In the genomic region with DNA sequence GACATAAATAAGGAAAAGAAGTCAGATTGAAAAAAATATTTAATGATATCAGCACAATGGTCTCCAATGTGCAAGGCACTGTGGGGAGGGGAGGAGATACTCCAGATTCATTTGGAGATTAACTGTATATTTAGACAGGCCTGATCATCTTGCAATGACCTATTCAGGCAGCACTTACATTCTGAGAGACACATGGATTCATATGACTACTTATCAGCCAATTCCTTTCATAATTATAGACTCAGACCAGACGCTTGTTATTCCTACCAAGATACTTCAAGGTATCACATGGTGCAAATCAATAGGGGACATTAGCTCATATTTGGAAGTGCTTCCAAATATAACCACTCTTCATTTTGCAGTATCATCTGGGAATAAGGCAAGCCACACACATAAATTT, we compare ENCODE assay signal across 7 cellular contexts.
"Had no signal": no experiment of that assay in that cellular context is flagged by ENCODE, and none has a peak within 500 bp of the region (broad histone marks: within the 10 kb centered on the region; RNA-seq: fewer than 3 reads in every experiment).

No MANE protein-coding gene starts in this region.

- DNase-seq: GM23248, GOT3, H9, HCEC 1CT had no signal

- H3K27ac Mint-ChIP-seq: H9, IgD-negative memory B cell had no signal

- FAIRE-seq: HepG2 had no signal

- H3K27ac ChIP-seq: GM23248, HL-60 had no signal

- ATAC-seq: HepG2 had no signal

- H3K36me3 Mint-ChIP-seq: IgD-negative memory B cell had no signal

- H3K4me3 ChIP-seq: GM23248 had no signal

- H3K27me3 Mint-ChIP-seq: IgD-negative memory B cell had no signal

- H3K4me3 Mint-ChIP-seq: H9, IgD-negative memory B cell had no signal

- H3K4me1 Mint-ChIP-seq: H9, IgD-negative memory B cell had no signal

- H3K9ac ChIP-seq: GM23248 had no signal
